In genomic region chr6:142947702-142948480, GRCh38 we compare ENCODE assay signal across 8 cellular contexts. TPM values are rescaled to one million over a fixed set of nuclear protein-coding genes. Genes with fewer than 3 reads are reported as not detected.
DNase-seq lines count a peak whose midpoint lies in the region; ATAC-seq and FAIRE-seq lines count a peak whose summit lies in the region.

No MANE protein-coding gene starts in this region.

- CTCF ChIA-PET in activated CD8-positive, alpha-beta T cell treated with anti-CD3 and anti-CD28 coated beads, Interleukin-2, amount 10 ng/mL, durations not matched to agents 7 days and 5 days (lab: Charles Lee): interaction anchor here (1.1 to 1.3 kb wide), 2 partner anchors 22 to 201 kb away, joined by 4 to 5 read pairs; no protein-coding TSS in a partner anchor

- ATAC-seq in GM19438 (IDR thresholded peaks at IDR 0.05; ENCODE audit: low read depth, unreplicated experiment) (peak; percentile 29), HG03439 (IDR thresholded peaks at IDR 0.05; ENCODE audit: unreplicated experiment) (peak; percentile 35)
- no peak for ATAC-seq in activated CD8-positive, alpha-beta T cell treated with anti-CD3 and anti-CD28 coated beads, Interleukin-2, amount 10 ng/mL, durations not matched to agents 7 days and 5 days

- POLR2A ChIA-PET in activated CD8-positive, alpha-beta T cell treated with anti-CD3 and anti-CD28 coated beads, Interleukin-2, amount 10 ng/mL, durations not matched to agents 7 days and 5 days (lab: Charles Lee): interaction anchor here (0.7 to 2.8 kb wide), 6 partner anchors 12 to 256 kb away, joined by 3 to 64 read pairs (median 6); no protein-coding TSS in a partner anchor

- peak; percentile 26 for DNase-seq in DMS53 treated with DMSO at 0.1 percent for 48 hours (lab: John Stamatoyannopoulos, UW; ENCODE audit: unreplicated experiment)
- peak; percentile 49 for DNase-seq in activated CD8-positive, alpha-beta T cell treated with anti-CD3 and anti-CD28 coated beads, Interleukin-2, amount 10 ng/mL, durations not matched to agents 7 days and 5 days
- DNase-seq in hepatic stellate cell (ENCODE audit: low spot score): peak; percentile 31
- peak; percentile 19 for DNase-seq in stimulated activated CD4-positive, alpha-beta T cell treated with anti-CD3 and anti-CD28 coated beads, Interleukin-4, amount 100 ng/mL, for 1 hour
- DNase-seq in LoVo (ENCODE audit: low spot score): no peak
- no peak for DNase-seq in RCC 7860 (ENCODE audit: low spot score)

- peaks cover 8% of the 10 kb centered on the region for H3K36me3 Mint-ChIP-seq in activated CD8-positive, alpha-beta T cell treated with anti-CD3 and anti-CD28 coated beads, Interleukin-2, amount 10 ng/mL, durations not matched to agents 7 days and 5 days (ENCODE audit: low read depth)

- no peak for FAIRE-seq in RCC 7860 (lab: Jason Lieb, UNC)

- peaks cover 3% of the 10 kb centered on the region for H3K27me3 Mint-ChIP-seq in activated CD8-positive, alpha-beta T cell treated with anti-CD3 and anti-CD28 coated beads, Interleukin-2, amount 10 ng/mL, durations not matched to agents 7 days and 5 days (ENCODE audit: low read depth)

- peaks cover 23% of the 10 kb centered on the region for H3K4me1 Mint-ChIP-seq in activated CD8-positive, alpha-beta T cell treated with anti-CD3 and anti-CD28 coated beads, Interleukin-2, amount 10 ng/mL, durations not matched to agents 7 days and 5 days (ENCODE audit: low read depth)

- no peaks in the 10 kb centered on the region for H3K9me3 Mint-ChIP-seq in activated CD8-positive, alpha-beta T cell treated with anti-CD3 and anti-CD28 coated beads, Interleukin-2, amount 10 ng/mL, durations not matched to agents 7 days and 5 days (ENCODE audit: insufficient read depth)

- peak overlapping the region; percentile 91 for H3K27ac Mint-ChIP-seq in activated CD8-positive, alpha-beta T cell treated with anti-CD3 and anti-CD28 coated beads, Interleukin-2, amount 10 ng/mL, durations not matched to agents 7 days and 5 days

- H3K4me3 Mint-ChIP-seq in activated CD8-positive, alpha-beta T cell treated with anti-CD3 and anti-CD28 coated beads, Interleukin-2, amount 10 ng/mL, durations not matched to agents 7 days and 5 days: peak overlapping the region; percentile 83

RNA-seq across cellular contexts. Expression of gene HIVEP2, which starts 2.9 kb away (rescaled TPM):
- total RNA-seq in activated CD8-positive, alpha-beta T cell treated with anti-CD3 and anti-CD28 coated beads, Interleukin-2, amount 10 ng/mL, durations not matched to agents 7 days and 5 days: 10 to 100 TPM; 22.8 to 23.1 TPM

Comparison
In these comparisons a context has a peak if more than half of its experiments do, and no peak if none do; other contexts are left out.
1. DNase-seq: peak in DMS53 treated with DMSO at 0.1 percent for 48 hours (single experiment), activated CD8-positive, alpha-beta T cell treated with anti-CD3 and anti-CD28 coated beads, Interleukin-2, amount 10 ng/mL, durations not matched to agents 7 days and 5 days (single experiment), hepatic stellate cell (single experiment) and stimulated activated CD4-positive, alpha-beta T cell treated with anti-CD3 and anti-CD28 coated beads, Interleukin-4, amount 100 ng/mL, for 1 hour (single experiment); none in LoVo (single experiment) and RCC 7860 (single experiment).